Comparison of ENCODE assay signal across 8 cellular contexts in the genomic region with DNA sequence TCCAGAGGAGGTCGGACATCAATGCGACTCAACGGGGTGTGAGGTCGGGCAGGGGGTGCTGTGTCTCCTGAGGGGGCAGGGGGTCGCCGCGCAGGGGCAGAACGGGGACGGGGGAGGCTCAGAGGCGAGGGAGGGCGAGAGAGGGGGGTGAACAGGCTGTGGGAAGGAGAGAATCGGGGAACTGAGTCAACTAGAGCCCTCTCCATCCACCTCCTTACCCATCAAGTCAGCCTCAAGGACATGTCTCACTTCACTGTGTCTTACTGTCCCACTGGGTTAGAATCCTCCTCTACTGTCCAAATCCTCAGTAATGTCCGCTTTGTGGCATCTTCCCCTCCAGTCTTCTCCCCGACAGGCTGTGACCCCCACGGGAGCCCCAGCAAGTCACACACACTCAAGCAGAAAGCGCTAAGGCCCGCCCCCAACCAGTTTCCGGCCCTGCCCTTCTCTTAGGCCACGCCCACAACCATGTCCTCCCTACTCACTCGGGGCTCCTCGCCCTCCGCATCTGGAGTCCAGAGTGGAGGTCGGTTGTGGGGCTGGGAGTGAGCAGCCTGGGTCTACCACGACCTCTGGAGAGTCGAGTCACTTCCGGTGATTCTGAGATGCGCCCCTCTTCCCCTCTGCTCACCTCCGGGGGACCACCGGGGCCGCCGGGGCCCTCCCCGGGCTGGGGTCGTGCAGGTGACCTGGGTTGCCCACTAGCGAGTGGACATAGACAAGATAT.
DNase-seq lines count a peak whose midpoint lies in the region; ATAC-seq lines count a peak whose summit lies in the region.

No MANE protein-coding gene starts in this region.

- H3K9me3 Mint-ChIP-seq in activated naive CD4-positive, alpha-beta T cell treated with anti-CD3 and anti-CD28 coated beads, Interleukin-2, amount 10 ng/mL, durations not matched to agents 7 days and 5 days, result no peaks in the 10 kb centered on the region

- H3K4me3 Mint-ChIP-seq in activated naive CD4-positive, alpha-beta T cell treated with anti-CD3 and anti-CD28 coated beads, Interleukin-2, amount 10 ng/mL, durations not matched to agents 7 days and 5 days, result peak overlapping the region; percentile 98

- peaks cover 31% of the 10 kb centered on the region for H3K27me3 Mint-ChIP-seq in activated naive CD4-positive, alpha-beta T cell treated with anti-CD3 and anti-CD28 coated beads, Interleukin-2, amount 10 ng/mL, durations not matched to agents 7 days and 5 days

- peak; percentile 73 for ATAC-seq in GM18498 (IDR thresholded peaks at IDR 0.05; ENCODE audit: unreplicated experiment)
- no peak for ATAC-seq in GM21619 (IDR thresholded peaks at IDR 0.05; ENCODE audit: unreplicated experiment)
- ATAC-seq in GM21526 (IDR thresholded peaks at IDR 0.05; ENCODE audit: low FRiP score, unreplicated experiment), result no peak

- CTCF ChIA-PET in activated naive CD4-positive, alpha-beta T cell treated with anti-CD3 and anti-CD28 coated beads, Interleukin-2, amount 10 ng/mL, durations not matched to agents 7 days and 5 days (lab: Charles Lee), result interaction anchor here (1.0 kb wide), 1 partner anchor 17 kb away, joined by 4 read pairs; no protein-coding TSS in a partner anchor

- DNase-seq in OCI-M1 (lab: John Stamatoyannopoulos, UW), result peak; percentile 70
- peak; percentile 91 for DNase-seq in activated naive CD4-positive, alpha-beta T cell treated with anti-CD3 and anti-CD28 coated beads, Interleukin-2, amount 10 ng/mL, durations not matched to agents 7 days and 5 days
- peak; percentile 29 for DNase-seq in pons (ENCODE audit: low spot score)
- no peak for DNase-seq in NCI-H1694 treated with DMSO at 0.1 percent for 48 hours (lab: John Stamatoyannopoulos, UW)
- DNase-seq in DMS114 treated with DMSO at 0.1 percent for 48 hours (lab: John Stamatoyannopoulos, UW; ENCODE audit: unreplicated experiment), result no peak

- peaks cover 9% of the 10 kb centered on the region for H3K4me1 Mint-ChIP-seq in activated naive CD4-positive, alpha-beta T cell treated with anti-CD3 and anti-CD28 coated beads, Interleukin-2, amount 10 ng/mL, durations not matched to agents 7 days and 5 days

- H3K27ac Mint-ChIP-seq in activated naive CD4-positive, alpha-beta T cell treated with anti-CD3 and anti-CD28 coated beads, Interleukin-2, amount 10 ng/mL, durations not matched to agents 7 days and 5 days, result peak overlapping the region; percentile 89

- no peaks in the 10 kb centered on the region for H3K36me3 Mint-ChIP-seq in activated naive CD4-positive, alpha-beta T cell treated with anti-CD3 and anti-CD28 coated beads, Interleukin-2, amount 10 ng/mL, durations not matched to agents 7 days and 5 days

Comparison
In these comparisons a context has a peak if more than half of its experiments do, and no peak if none do; other contexts are left out.
1. DNase-seq: peak in OCI-M1 (single experiment), activated naive CD4-positive, alpha-beta T cell treated with anti-CD3 and anti-CD28 coated beads, Interleukin-2, amount 10 ng/mL, durations not matched to agents 7 days and 5 days (single experiment) and pons (single experiment); none in NCI-H1694 treated with DMSO at 0.1 percent for 48 hours (single experiment) and DMS114 treated with DMSO at 0.1 percent for 48 hours (single experiment).